In the genomic region with DNA sequence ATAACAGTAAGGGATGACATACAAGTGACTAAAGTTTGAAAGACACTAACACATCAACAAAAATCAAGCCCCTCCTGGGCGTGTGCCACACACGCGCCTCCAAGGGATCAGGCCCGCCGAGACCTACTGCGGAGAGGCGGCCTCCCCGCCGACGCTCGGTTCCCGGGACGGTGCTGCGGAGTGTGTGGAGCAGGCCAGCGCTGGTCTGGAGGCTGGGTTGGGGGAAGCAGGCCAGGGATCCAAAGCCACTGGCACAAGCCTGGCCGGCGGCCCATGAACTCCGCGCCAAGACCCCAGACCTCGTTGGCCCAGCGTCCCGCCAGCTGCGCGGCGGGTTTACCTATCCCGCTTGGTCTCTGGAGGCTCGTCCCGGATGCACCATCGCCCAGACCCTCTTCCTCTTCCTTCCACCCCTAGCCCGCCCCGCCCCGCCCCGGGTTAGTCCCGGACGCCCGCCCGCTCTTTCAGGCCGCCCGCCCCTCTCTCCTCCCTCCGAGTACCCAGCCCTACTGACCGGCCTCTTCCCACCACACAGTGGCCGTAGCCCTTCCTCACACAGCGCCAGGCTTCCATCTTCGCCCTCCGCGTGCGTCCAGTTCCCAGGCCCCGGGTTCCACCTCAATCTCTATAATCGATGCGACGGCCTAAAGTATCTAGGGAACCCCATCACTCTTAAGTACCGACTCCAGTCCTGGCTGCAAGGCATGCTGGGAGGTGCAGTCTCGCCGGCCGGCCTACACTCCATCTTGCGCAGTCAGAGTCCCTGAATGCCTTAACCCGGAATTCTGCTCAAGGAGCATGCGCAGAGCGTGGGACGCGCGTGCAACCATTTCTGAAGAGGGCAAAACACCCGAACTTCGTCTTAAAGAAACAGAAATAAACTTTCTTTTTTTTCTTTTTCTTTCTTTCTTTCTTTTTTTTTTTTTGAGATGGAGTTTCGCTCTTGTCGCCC, we compare ENCODE assay signal across 1 cellular context.
A peak's percentile ranks its signal among the peaks of the same experiment; 100 is the strongest.
TF ChIP-seq lines count a peak whose summit lies in the region.

A gene with protein sequence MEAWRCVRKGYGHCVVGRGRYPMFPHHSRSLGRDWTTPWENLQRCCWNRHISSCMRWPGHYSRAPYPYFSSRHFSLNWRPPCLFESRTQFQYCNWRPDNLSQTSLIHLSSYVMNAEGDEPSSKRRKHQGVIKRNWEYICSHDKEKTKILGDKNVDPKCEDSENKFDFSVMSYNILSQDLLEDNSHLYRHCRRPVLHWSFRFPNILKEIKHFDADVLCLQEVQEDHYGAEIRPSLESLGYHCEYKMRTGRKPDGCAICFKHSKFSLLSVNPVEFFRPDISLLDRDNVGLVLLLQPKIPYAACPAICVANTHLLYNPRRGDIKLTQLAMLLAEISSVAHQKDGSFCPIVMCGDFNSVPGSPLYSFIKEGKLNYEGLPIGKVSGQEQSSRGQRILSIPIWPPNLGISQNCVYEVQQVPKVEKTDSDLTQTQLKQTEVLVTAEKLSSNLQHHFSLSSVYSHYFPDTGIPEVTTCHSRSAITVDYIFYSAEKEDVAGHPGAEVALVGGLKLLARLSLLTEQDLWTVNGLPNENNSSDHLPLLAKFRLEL (minus strand): TSS at position 769 of the 952 bp plus-strand sequence. CDS start 196 bp downstream, at position 573.

TF ChIP-seq in HepG2, 621 proteins besides CTCF, POLR2A, EP300 and RAD21 (continued from another document and continues in another):
- TF ChIP-seq BCL6 (CRISPR knock-in tag; IDR thresholded peaks at IDR 0.05) (peak; percentile 29), ZNF577 (CRISPR knock-in tag; IDR thresholded peaks at IDR 0.05; ENCODE audit: borderline replicate concordance, low read depth) (no peak), SYNCRIP (IDR thresholded peaks at IDR 0.05; ENCODE audit: insufficient read depth, low read depth, low read length) (no peak), ADNP (CRISPR knock-in tag; IDR thresholded peaks at IDR 0.05) (no peak), ZNF709 (CRISPR knock-in tag; IDR thresholded peaks at IDR 0.05) (peak; percentile 70), ZNF224 (CRISPR knock-in tag; IDR thresholded peaks at IDR 0.05) (peak; percentile 56; the same call in 1 of the 2 replicates), SRF (IDR thresholded peaks at IDR 0.05; ENCODE audit: low read depth, low read length) (no peak), SRY (CRISPR knock-in tag; IDR thresholded peaks at IDR 0.05) (peak; percentile 74), REL (CRISPR knock-in tag; conservative IDR thresholded peaks at IDR 0.05) (0 out of 2 replicates have a peak, but pooled peaks have one; percentile 33), DPF2 (CRISPR knock-in tag; IDR thresholded peaks at IDR 0.05; ENCODE audit: borderline replicate concordance, low read depth) (no peak), ZNF296 (CRISPR knock-in tag; conservative IDR thresholded peaks at IDR 0.05) (no peak; the same call in 1 of the 2 replicates), ZNF780A (CRISPR knock-in tag; IDR thresholded peaks at IDR 0.05) (no peak), IKZF1 (IDR thresholded peaks at IDR 0.05) (no peak), ZNF674 (CRISPR knock-in tag; IDR thresholded peaks at IDR 0.05; ENCODE audit: low read depth) (no peak), PCBP1 (IDR thresholded peaks at IDR 0.05; ENCODE audit: borderline replicate concordance, low read depth, low read length) (no peak), ZNF180 (CRISPR knock-in tag; IDR thresholded peaks at IDR 0.05; ENCODE audit: borderline replicate concordance, low read depth) (no peak), POLR2G (IDR thresholded peaks at IDR 0.05; ENCODE audit: low read depth, low read length) (peak; percentile 92), XRCC5 (optimal IDR thresholded peaks at IDR 0.05; ENCODE audit: low read length) (no peak), ETV5 (CRISPR knock-in tag; IDR thresholded peaks at IDR 0.05; ENCODE audit: borderline replicate concordance) (peak; percentile 10), HHEX (CRISPR knock-in tag; IDR thresholded peaks at IDR 0.05) (no peak), IKZF4 (CRISPR knock-in tag; IDR thresholded peaks at IDR 0.05; ENCODE audit: borderline replicate concordance, low read depth, not compliant biosample characterization) (no peak)
- TF ChIP-seq, protein P1, sequence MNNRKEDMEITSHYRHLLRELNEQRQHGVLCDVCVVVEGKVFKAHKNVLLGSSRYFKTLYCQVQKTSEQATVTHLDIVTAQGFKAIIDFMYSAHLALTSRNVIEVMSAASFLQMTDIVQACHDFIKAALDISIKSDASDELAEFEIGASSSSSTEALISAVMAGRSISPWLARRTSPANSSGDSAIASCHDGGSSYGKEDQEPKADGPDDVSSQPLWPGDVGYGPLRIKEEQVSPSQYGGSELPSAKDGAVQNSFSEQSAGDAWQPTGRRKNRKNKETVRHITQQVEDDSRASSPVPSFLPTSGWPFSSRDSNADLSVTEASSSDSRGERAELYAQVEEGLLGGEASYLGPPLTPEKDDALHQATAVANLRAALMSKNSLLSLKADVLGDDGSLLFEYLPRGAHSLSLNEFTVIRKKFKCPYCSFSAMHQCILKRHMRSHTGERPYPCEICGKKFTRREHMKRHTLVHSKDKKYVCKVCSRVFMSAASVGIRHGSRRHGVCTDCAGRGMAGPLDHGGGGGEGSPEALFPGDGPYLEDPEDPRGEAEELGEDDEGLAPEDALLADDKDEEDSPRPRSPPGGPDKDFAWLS (CRISPR knock-in tag; IDR thresholded peaks at IDR 0.05; ENCODE audit: borderline replicate concordance) = no peak
- TF ChIP-seq, protein P2, sequence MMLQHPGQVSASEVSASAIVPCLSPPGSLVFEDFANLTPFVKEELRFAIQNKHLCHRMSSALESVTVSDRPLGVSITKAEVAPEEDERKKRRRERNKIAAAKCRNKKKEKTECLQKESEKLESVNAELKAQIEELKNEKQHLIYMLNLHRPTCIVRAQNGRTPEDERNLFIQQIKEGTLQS (CRISPR knock-in tag; IDR thresholded peaks at IDR 0.05) = no peak
- TF ChIP-seq, protein P3, sequence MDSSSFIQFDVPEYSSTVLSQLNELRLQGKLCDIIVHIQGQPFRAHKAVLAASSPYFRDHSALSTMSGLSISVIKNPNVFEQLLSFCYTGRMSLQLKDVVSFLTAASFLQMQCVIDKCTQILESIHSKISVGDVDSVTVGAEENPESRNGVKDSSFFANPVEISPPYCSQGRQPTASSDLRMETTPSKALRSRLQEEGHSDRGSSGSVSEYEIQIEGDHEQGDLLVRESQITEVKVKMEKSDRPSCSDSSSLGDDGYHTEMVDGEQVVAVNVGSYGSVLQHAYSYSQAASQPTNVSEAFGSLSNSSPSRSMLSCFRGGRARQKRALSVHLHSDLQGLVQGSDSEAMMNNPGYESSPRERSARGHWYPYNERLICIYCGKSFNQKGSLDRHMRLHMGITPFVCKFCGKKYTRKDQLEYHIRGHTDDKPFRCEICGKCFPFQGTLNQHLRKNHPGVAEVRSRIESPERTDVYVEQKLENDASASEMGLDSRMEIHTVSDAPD (CRISPR knock-in tag; IDR thresholded peaks at IDR 0.05) = no peak
- TF ChIP-seq, protein P4, sequence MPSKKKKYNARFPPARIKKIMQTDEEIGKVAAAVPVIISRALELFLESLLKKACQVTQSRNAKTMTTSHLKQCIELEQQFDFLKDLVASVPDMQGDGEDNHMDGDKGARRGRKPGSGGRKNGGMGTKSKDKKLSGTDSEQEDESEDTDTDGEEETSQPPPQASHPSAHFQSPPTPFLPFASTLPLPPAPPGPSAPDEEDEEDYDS (CRISPR knock-in tag; IDR thresholded peaks at IDR 0.05) = peak; percentile 83
- TF ChIP-seq, protein P5, sequence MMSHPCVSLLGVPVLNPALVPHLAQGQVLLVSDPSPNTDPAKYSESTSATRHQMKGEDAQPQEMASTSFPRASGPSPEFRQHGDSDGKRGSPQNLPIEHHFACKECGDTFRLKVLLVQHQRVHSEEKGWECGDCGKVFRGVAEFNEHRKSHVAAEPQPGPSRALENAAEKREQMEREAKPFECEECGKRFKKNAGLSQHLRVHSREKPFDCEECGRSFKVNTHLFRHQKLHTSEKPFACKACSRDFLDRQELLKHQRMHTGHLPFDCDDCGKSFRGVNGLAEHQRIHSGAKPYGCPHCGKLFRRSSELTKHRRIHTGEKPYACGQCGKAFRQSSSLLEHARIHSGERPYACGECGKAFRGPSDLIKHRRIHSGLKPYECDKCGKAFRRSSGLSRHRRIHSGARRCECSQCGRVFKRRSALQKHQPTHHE (CRISPR knock-in tag; IDR thresholded peaks at IDR 0.05; ENCODE audit: borderline replicate concordance) = peak; percentile 59; the same call in 1 of the 2 replicates
- TF ChIP-seq, protein P6, sequence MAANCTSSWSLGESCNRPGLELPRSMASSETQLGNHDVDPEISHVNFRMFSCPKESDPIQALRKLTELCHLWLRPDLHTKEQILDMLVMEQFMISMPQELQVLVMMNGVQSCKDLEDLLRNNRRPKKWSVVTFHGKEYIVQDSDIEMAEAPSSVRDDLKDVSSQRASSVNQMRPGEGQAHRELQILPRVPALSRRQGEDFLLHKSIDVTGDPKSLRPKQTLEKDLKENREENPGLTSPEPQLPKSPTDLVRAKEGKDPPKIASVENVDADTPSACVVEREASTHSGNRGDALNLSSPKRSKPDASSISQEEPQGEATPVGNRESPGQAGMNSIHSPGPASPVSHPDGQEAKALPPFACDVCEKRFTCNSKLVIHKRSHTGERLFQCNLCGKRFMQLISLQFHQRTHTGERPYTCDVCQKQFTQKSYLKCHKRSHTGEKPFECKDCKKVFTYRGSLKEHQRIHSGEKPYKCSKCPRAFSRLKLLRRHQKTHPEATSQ (CRISPR knock-in tag; IDR thresholded peaks at IDR 0.05; ENCODE audit: borderline replicate concordance) = no peak
- TF ChIP-seq, protein P7, sequence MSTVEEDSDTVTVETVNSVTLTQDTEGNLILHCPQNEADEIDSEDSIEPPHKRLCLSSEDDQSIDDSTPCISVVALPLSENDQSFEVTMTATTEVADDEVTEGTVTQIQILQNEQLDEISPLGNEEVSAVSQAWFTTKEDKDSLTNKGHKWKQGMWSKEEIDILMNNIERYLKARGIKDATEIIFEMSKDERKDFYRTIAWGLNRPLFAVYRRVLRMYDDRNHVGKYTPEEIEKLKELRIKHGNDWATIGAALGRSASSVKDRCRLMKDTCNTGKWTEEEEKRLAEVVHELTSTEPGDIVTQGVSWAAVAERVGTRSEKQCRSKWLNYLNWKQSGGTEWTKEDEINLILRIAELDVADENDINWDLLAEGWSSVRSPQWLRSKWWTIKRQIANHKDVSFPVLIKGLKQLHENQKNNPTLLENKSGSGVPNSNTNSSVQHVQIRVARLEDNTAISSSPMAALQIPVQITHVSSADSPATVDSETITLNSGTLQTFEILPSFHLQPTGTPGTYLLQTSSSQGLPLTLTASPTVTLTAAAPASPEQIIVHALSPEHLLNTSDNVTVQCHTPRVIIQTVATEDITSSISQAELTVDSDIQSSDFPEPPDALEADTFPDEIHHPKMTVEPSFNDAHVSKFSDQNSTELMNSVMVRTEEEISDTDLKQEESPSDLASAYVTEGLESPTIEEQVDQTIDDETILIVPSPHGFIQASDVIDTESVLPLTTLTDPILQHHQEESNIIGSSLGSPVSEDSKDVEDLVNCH (CRISPR knock-in tag; IDR thresholded peaks at IDR 0.05) = no peak
- TF ChIP-seq, protein P8, sequence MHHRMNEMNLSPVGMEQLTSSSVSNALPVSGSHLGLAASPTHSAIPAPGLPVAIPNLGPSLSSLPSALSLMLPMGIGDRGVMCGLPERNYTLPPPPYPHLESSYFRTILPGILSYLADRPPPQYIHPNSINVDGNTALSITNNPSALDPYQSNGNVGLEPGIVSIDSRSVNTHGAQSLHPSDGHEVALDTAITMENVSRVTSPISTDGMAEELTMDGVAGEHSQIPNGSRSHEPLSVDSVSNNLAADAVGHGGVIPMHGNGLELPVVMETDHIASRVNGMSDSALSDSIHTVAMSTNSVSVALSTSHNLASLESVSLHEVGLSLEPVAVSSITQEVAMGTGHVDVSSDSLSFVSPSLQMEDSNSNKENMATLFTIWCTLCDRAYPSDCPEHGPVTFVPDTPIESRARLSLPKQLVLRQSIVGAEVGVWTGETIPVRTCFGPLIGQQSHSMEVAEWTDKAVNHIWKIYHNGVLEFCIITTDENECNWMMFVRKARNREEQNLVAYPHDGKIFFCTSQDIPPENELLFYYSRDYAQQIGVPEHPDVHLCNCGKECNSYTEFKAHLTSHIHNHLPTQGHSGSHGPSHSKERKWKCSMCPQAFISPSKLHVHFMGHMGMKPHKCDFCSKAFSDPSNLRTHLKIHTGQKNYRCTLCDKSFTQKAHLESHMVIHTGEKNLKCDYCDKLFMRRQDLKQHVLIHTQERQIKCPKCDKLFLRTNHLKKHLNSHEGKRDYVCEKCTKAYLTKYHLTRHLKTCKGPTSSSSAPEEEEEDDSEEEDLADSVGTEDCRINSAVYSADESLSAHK (CRISPR knock-in tag; IDR thresholded peaks at IDR 0.05; ENCODE audit: borderline replicate concordance) = no peak
- TF ChIP-seq, protein P9, sequence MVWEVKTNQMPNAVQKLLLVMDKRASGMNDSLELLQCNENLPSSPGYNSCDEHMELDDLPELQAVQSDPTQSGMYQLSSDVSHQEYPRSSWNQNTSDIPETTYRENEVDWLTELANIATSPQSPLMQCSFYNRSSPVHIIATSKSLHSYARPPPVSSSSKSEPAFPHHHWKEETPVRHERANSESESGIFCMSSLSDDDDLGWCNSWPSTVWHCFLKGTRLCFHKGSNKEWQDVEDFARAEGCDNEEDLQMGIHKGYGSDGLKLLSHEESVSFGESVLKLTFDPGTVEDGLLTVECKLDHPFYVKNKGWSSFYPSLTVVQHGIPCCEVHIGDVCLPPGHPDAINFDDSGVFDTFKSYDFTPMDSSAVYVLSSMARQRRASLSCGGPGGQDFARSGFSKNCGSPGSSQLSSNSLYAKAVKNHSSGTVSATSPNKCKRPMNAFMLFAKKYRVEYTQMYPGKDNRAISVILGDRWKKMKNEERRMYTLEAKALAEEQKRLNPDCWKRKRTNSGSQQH (CRISPR knock-in tag; IDR thresholded peaks at IDR 0.05; ENCODE audit: low read depth) = no peak
- TF ChIP-seq, protein P10, sequence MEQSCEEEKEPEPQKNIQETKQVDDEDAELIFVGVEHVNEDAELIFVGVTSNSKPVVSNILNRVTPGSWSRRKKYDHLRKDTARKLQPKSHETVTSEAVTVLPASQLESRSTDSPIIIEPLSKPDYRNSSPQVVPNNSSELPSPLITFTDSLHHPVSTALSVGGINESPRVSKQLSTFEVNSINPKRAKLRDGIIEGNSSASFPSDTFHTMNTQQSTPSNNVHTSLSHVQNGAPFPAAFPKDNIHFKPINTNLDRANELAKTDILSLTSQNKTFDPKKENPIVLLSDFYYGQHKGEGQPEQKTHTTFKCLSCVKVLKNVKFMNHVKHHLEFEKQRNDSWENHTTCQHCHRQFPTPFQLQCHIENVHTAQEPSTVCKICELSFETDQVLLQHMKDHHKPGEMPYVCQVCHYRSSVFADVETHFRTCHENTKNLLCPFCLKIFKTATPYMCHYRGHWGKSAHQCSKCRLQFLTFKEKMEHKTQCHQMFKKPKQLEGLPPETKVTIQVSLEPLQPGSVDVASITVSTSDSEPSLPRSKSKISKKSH (CRISPR knock-in tag; IDR thresholded peaks at IDR 0.05; ENCODE audit: borderline replicate concordance) = no peak
